In genomic region chr4:151671541-151672059, GRCh38 we compare ENCODE assay signal across 1 cellular context.
TF ChIP-seq lines count a peak whose summit lies in the region.

No MANE protein-coding gene starts in this region.

TF ChIP-seq in K562, 482 proteins besides CTCF, POLR2A, EP300 and RAD21 (continued from another document and continues in another):
- no peak for TF ChIP-seq AFF1 (IDR thresholded peaks at IDR 0.05; ENCODE audit: low read depth in 1 of 2, partially characterized antibody in 2 of 2)
- TF ChIP-seq HDAC1 (IDR thresholded peaks at IDR 0.05) = peak in 1 of 2 experiments; percentile 62; a peak in 2 of 4 replicates
- no peak for TF ChIP-seq DACH1 (IDR thresholded peaks at IDR 0.05; ENCODE audit: partially characterized antibody)
- peak; percentile 94 for TF ChIP-seq USF2 (CRISPR knock-in tag; IDR thresholded peaks at IDR 0.05)
- peak; percentile 62 to 73 for TF ChIP-seq MNT (conservative IDR thresholded peaks at IDR 0.05)
- TF ChIP-seq MAZ (CRISPR knock-in tag; conservative IDR thresholded peaks at IDR 0.05 in 1 of 2, IDR thresholded peaks at IDR 0.05 in 1 of 2) = no peak
- no peak for TF ChIP-seq ZNF561 (CRISPR knock-in tag; conservative IDR thresholded peaks at IDR 0.05)
- no peak for TF ChIP-seq JUNB (CRISPR knock-in tag; conservative IDR thresholded peaks at IDR 0.05)
- TF ChIP-seq RAD51 (IDR thresholded peaks at IDR 0.05; ENCODE audit: borderline replicate concordance, low read depth) = peak; percentile 92
- peak; percentile 97 for TF ChIP-seq TFE3 (CRISPR knock-in tag; IDR thresholded peaks at IDR 0.05)
- no peak for TF ChIP-seq ZNF239 (CRISPR knock-in tag; IDR thresholded peaks at IDR 0.05)
- no peak for TF ChIP-seq HDGF (IDR thresholded peaks at IDR 0.05)
- no peak for TF ChIP-seq CBX3 (IDR thresholded peaks at IDR 0.05; ENCODE audit: borderline replicate concordance in 1 of 2, low read length in 2 of 2)
- TF ChIP-seq KDM1A (IDR thresholded peaks at IDR 0.05) = peak; percentile 96 to 97
- peak; percentile 58 for TF ChIP-seq HES1 (IDR thresholded peaks at IDR 0.05; ENCODE audit: low read depth)
- no peak for TF ChIP-seq KLF13 (tag; IDR thresholded peaks at IDR 0.05; ENCODE audit: borderline replicate concordance, low read depth)
- peak in 1 of 2 experiments; percentile 61; a peak in 1 of 4 replicates for TF ChIP-seq TBL1XR1 (IDR thresholded peaks at IDR 0.05; ENCODE audit: low read length in 2 of 2)
- TF ChIP-seq ZNF830 (CRISPR knock-in tag; IDR thresholded peaks at IDR 0.05) = no peak
- TF ChIP-seq SMAD3 (CRISPR knock-in tag; conservative IDR thresholded peaks at IDR 0.05) = no peak
- TF ChIP-seq TEAD1 (CRISPR knock-in tag; IDR thresholded peaks at IDR 0.05) = no peak
- TF ChIP-seq ZNF586 (CRISPR knock-in tag; conservative IDR thresholded peaks at IDR 0.05) = no peak
- TF ChIP-seq ZNF217 (CRISPR knock-in tag; IDR thresholded peaks at IDR 0.05) = no peak
- no peak for TF ChIP-seq ZNF512 (tag; IDR thresholded peaks at IDR 0.05)
- no peak for TF ChIP-seq HMBOX1 (IDR thresholded peaks at IDR 0.05)
- no peak for TF ChIP-seq ZNF354B (CRISPR knock-in tag; IDR thresholded peaks at IDR 0.05)
- TF ChIP-seq TAF1 (IDR thresholded peaks at IDR 0.05; ENCODE audit: control insufficient read depth, extremely low read depth, insufficient read depth, low read length, severe bottlenecking) = no peak
- no peak for TF ChIP-seq ADNP (tag; IDR thresholded peaks at IDR 0.05)
- no peak for TF ChIP-seq NFXL1 (CRISPR knock-in tag; IDR thresholded peaks at IDR 0.05)
- peak; percentile 48; the same call in 1 of the 2 replicates for TF ChIP-seq ZNF589 (CRISPR knock-in tag; IDR thresholded peaks at IDR 0.05; ENCODE audit: low read depth)
- TF ChIP-seq ZKSCAN1 (IDR thresholded peaks at IDR 0.05; ENCODE audit: low read depth, low read length) = no peak
- peak; percentile 53 for TF ChIP-seq MEIS2 (IDR thresholded peaks at IDR 0.05; ENCODE audit: partially characterized antibody)
- no peak for TF ChIP-seq PATZ1 (CRISPR knock-in tag; IDR thresholded peaks at IDR 0.05; ENCODE audit: borderline replicate concordance)
- no peak for TF ChIP-seq NR2C1 (IDR thresholded peaks at IDR 0.05)
- no peak for TF ChIP-seq NR2C1 (tag; IDR thresholded peaks at IDR 0.05)
- TF ChIP-seq USF1 (CRISPR knock-in tag; IDR thresholded peaks at IDR 0.05) = peak; percentile 94
- TF ChIP-seq IFI16 (CRISPR knock-in tag; IDR thresholded peaks at IDR 0.05) = no peak
- TF ChIP-seq ZNF518B (CRISPR knock-in tag; IDR thresholded peaks at IDR 0.05) = no peak
- TF ChIP-seq MAX (CRISPR knock-in tag; IDR thresholded peaks at IDR 0.05) = peak; percentile 46; the same call in 1 of the 2 replicates
- TF ChIP-seq KLF16 (IDR thresholded peaks at IDR 0.05) = peak; percentile 58
- no peak for TF ChIP-seq OTX1 (CRISPR knock-in tag; IDR thresholded peaks at IDR 0.05)
- no peak for TF ChIP-seq ZNF717 (CRISPR knock-in tag; IDR thresholded peaks at IDR 0.05)
- no peak for TF ChIP-seq DNMT1 (IDR thresholded peaks at IDR 0.05)
- no peak for TF ChIP-seq SUPT5H (IDR thresholded peaks at IDR 0.05)
- TF ChIP-seq ZSCAN29 (IDR thresholded peaks at IDR 0.05) = no peak
- TF ChIP-seq FOXO4 (CRISPR knock-in tag; IDR thresholded peaks at IDR 0.05) = no peak
